16 cellular contexts compared by ENCODE assay signal in genomic region chr10:22733992-22734391, GRCh38. TPM values are rescaled to one million over a fixed set of nuclear protein-coding genes. Genes with fewer than 3 reads are reported as not detected.
DNase-seq lines count a peak whose midpoint lies in the region; TF ChIP-seq lines count a peak whose summit lies in the region.
"Had no signal": no experiment of that assay in that cellular context is flagged by ENCODE, and none has a peak within 500 bp of the region (broad histone marks: within the 10 kb centered on the region; RNA-seq: fewer than 3 reads in every experiment).

No MANE protein-coding gene starts in this region.

- TF ChIP-seq POLR2A in testis (IDR thresholded peaks at IDR 0.05) = no peak

- H3K36me3 ChIP-seq in trophoblast cell (ENCODE audit: control insufficient read depth in 1 of 2, insufficient read depth in 2 of 2, low read length in 2 of 2) (no peaks in the 10 kb centered on the region), testis (ENCODE audit: low read depth, missing control alignments) (no peaks in the 10 kb centered on the region)
- H3K36me3 ChIP-seq: BE2C had no signal

- H3K79me2 ChIP-seq in trophoblast cell (ENCODE audit: control insufficient read depth, insufficient read depth, low read length, poor library complexity) = no peaks in the 10 kb centered on the region

- no peaks in the 10 kb centered on the region for H3K9me3 ChIP-seq in trophoblast cell (ENCODE audit: insufficient read depth, low read depth, low read length)
- no peaks in the 10 kb centered on the region for H3K9me3 ChIP-seq in testis
- H3K9me3 ChIP-seq: BE2C had no signal

- no peak for TF ChIP-seq CTCF in testis (IDR thresholded peaks at IDR 0.05)

- peak; percentile 23 for DNase-seq in M059J (ENCODE audit: low read depth)
- peak; percentile 66 for DNase-seq in RPMI7951 (ENCODE audit: low read depth)
- peak; percentile 7 for DNase-seq in astrocyte of the hippocampus (ENCODE audit: low read depth, low spot score)
- DNase-seq in trophoblast cell = peak; percentile 80 to 88
- DNase-seq in testis = no peak
- DNase-seq in AG20443 (ENCODE audit: low spot score) = no peak
- DNase-seq in amygdala (lab: John Stamatoyannopoulos, UW) = no peak
- DNase-seq: BE2C; C1 segment of cervical spinal cord; CD4-positive, CD25-positive, alpha-beta regulatory T cell; CD8-positive, alpha-beta memory T cell; COR-L47; DMS153; DMS79; GDM1; H9 had no signal

- H2AFZ ChIP-seq in trophoblast cell (ENCODE audit: insufficient read depth, low read length, poor library complexity) = no peak overlapping the region

- H3K14ac ChIP-seq in trophoblast cell (ENCODE audit: low read length) = no peak overlapping the region

- H3K4me1 ChIP-seq in trophoblast cell (ENCODE audit: control insufficient read depth in 1 of 2, insufficient read depth in 2 of 2, low read length in 2 of 2) (peaks cover 2 to 3% of the 10 kb centered on the region in 2 experiments), testis (no peaks in the 10 kb centered on the region)
- H3K4me1 ChIP-seq: BE2C had no signal

- H4K8ac ChIP-seq in trophoblast cell (ENCODE audit: low read depth, low read length) = no peak overlapping the region

- H3K27ac ChIP-seq in trophoblast cell (ENCODE audit: low read depth, low read length) (no peak overlapping the region), testis (no peak overlapping the region)

- no peak overlapping the region for H2BK12ac ChIP-seq in trophoblast cell (ENCODE audit: low read length)

- H3K9ac ChIP-seq in trophoblast cell (ENCODE audit: low read length) = no peak overlapping the region

- no peak overlapping the region for H3K4me3 ChIP-seq in trophoblast cell (ENCODE audit: low read depth, low read length)
- no peak overlapping the region for H3K4me3 ChIP-seq in testis

- WGBS in trophoblast cell (ENCODE audit: extremely low coverage, insufficient coverage, insufficient read length) = no CpG with 5 or more reads among the region's 3 CpGs
- 95% methylated on average over 3 of the region's 3 CpGs for WGBS in testis, 2 donors

- no peak overlapping the region for H2AK5ac ChIP-seq in trophoblast cell (ENCODE audit: low read length)

- H2BK120ac ChIP-seq in trophoblast cell (ENCODE audit: insufficient read depth, low read length, poor library complexity) = no peak overlapping the region

- H3K79me1 ChIP-seq in trophoblast cell (ENCODE audit: low read length) = no peaks in the 10 kb centered on the region

- H3K27me3 ChIP-seq in trophoblast cell (ENCODE audit: insufficient read depth, low read length) = no peaks in the 10 kb centered on the region
- H3K27me3 ChIP-seq in testis = no peaks in the 10 kb centered on the region
- H3K27me3 ChIP-seq: BE2C had no signal

- H2BK5ac ChIP-seq in trophoblast cell (ENCODE audit: low read depth, low read length, poor library complexity) = peak overlapping the region; percentile 31

- intact Hi-C loops in testis (cut with DNase I; ENCODE audit: low total_unique reads) = no loop called here

- no peak overlapping the region for H3K23ac ChIP-seq in trophoblast cell (ENCODE audit: low read length)

- H3K4me2 ChIP-seq in trophoblast cell (ENCODE audit: low read length) = no peak overlapping the region

- no peak overlapping the region for H4K12ac ChIP-seq in trophoblast cell (ENCODE audit: low read depth, low read length)

- H4K91ac ChIP-seq in trophoblast cell (ENCODE audit: low read depth, low read length) = no peak overlapping the region

- H3K18ac ChIP-seq in trophoblast cell (ENCODE audit: low read length) = no peak overlapping the region

- no peak overlapping the region for H3K4ac ChIP-seq in trophoblast cell (ENCODE audit: low read depth, low read length)

RNA-seq across cellular contexts. Expression of gene PIP4K2A, which starts 19.6 kb away (rescaled TPM):
- total RNA-seq in M059J (2014; rRNA removed; shearing (Covaris generic)) = 18.9 and 26.6 TPM in 2 replicates
- 40.5 and 50.4 TPM in 2 replicates for total RNA-seq in RPMI7951 (2014; rRNA removed; shearing (Covaris generic))
- 94.7 and 97.3 TPM in 2 replicates for polyA plus RNA-seq in trophoblast cell (2013)
- total RNA-seq in testis = 10 to 100 TPM; 12.6 to 15.8 TPM
- 26.0 TPM for polyA plus RNA-seq in testis (ENCODE audit: insufficient read depth, low read depth, low replicate concordance)

Comparison
In these comparisons a context has a peak if more than half of its experiments do, and no peak if none do; other contexts are left out.
1. DNase-seq: peak in M059J (single experiment), RPMI7951 (single experiment), astrocyte of the hippocampus (single experiment) and trophoblast cell (2 of 2); none in testis (single experiment), AG20443 (single experiment) and amygdala (0 of 56).